In genomic region chr22:20130739-20131592, GRCh38 we compare ENCODE assay signal across 8 cellular contexts. TPM values are rescaled to one million over a fixed set of nuclear protein-coding genes. Genes with fewer than 3 reads are reported as not detected.
DNase-seq lines count a peak whose midpoint lies in the region; ATAC-seq and TF ChIP-seq lines count a peak whose summit lies in the region.

No MANE protein-coding gene starts in this region.

- CTCF ChIA-PET in T-cell (lab: Charles Lee) = no interaction called here

- TF ChIP-seq POLR2A in GM18505 (IDR thresholded peaks at IDR 0.05; ENCODE audit: borderline replicate concordance, extremely low read depth, insufficient read depth, insufficient read length) = no peak

- peak; percentile 61 for ATAC-seq in GM18505 (IDR thresholded peaks at IDR 0.05; ENCODE audit: unreplicated experiment)
- ATAC-seq in HG03520 (IDR thresholded peaks at IDR 0.05; ENCODE audit: unreplicated experiment) = peak; percentile 44
- peak; percentile 85 to 87 (median 86) for ATAC-seq in T-cell (replicated peaks in 1 of 4)
- ATAC-seq in left ventricle myocardium superior = peak; percentile 91

- DNase-seq in T-cell = peak; percentile 54 to 85 (median 72)
- peak; percentile 27 for DNase-seq in amniotic stem cell (lab: John Stamatoyannopoulos, UW)
- peak; percentile 96 for DNase-seq in left ventricle myocardium superior
- peak; percentile 47 for DNase-seq in progenitor cell of endocrine pancreas (ENCODE audit: low spot score, unreplicated experiment)
- no peak for DNase-seq in type B pancreatic cell (ENCODE audit: extremely low spot score, unreplicated experiment)

- H3K27ac ChIP-seq in 22Rv1 = peak overlapping the region; percentile 74

- H3K4me3 Mint-ChIP-seq in T-cell (peak overlapping the region; percentile 55 to 68 (median 55)), progenitor cell of endocrine pancreas (ENCODE audit: low read depth) (peak overlapping the region; percentile 69), type B pancreatic cell (peak overlapping the region; percentile 79)

- H3K9me3 Mint-ChIP-seq in T-cell (no peaks in the 10 kb centered on the region), progenitor cell of endocrine pancreas (ENCODE audit: low read depth) (no peaks in the 10 kb centered on the region), type B pancreatic cell (no peaks in the 10 kb centered on the region)

- H3K27me3 Mint-ChIP-seq in T-cell = no peaks in the 10 kb centered on the region
- no peaks in the 10 kb centered on the region for H3K27me3 Mint-ChIP-seq in progenitor cell of endocrine pancreas
- no peaks in the 10 kb centered on the region for H3K27me3 Mint-ChIP-seq in type B pancreatic cell

- intact Hi-C loops in left ventricle myocardium superior (cut with micrococcal nuclease) = no loop called here

- TF ChIP-seq CTCF in 22Rv1 (IDR thresholded peaks at IDR 0.05) (no peak), progenitor cell of endocrine pancreas (IDR thresholded peaks at IDR 0.05; ENCODE audit: unreplicated experiment) (no peak), type B pancreatic cell (conservative IDR thresholded peaks at IDR 0.05) (no peak)

- peaks cover 24 to 37% (median 37%) of the 10 kb centered on the region in 3 donors for H3K4me1 Mint-ChIP-seq in T-cell
- peaks cover 4% of the 10 kb centered on the region for H3K4me1 Mint-ChIP-seq in progenitor cell of endocrine pancreas (ENCODE audit: low read depth)
- peaks cover 3% of the 10 kb centered on the region for H3K4me1 Mint-ChIP-seq in type B pancreatic cell (ENCODE audit: unreplicated experiment)

- H3K36me3 Mint-ChIP-seq in T-cell = peaks cover 8% of the 10 kb centered on the region
- peaks cover 8% of the 10 kb centered on the region for H3K36me3 Mint-ChIP-seq in progenitor cell of endocrine pancreas (ENCODE audit: insufficient read depth)
- H3K36me3 Mint-ChIP-seq in type B pancreatic cell = no peaks in the 10 kb centered on the region

- POLR2A ChIA-PET in T-cell (lab: Charles Lee) = no interaction called here

- H3K27ac Mint-ChIP-seq in T-cell (peak overlapping the region; percentile 15 to 64), progenitor cell of endocrine pancreas (no peak overlapping the region), type B pancreatic cell (no peak overlapping the region)

RNA-seq across cellular contexts. Expression of gene ZDHHC8, which starts 0.6 kb away (rescaled TPM):
- total RNA-seq in T-cell = 100 to 1,000 TPM in 1 of 5 donors, 10 to 100 TPM in 4; 68.4 to 102 (median 92.1) TPM
- total RNA-seq in left ventricle myocardium superior = 51.6 TPM
- 82.1 and 83.5 TPM in 2 replicates for total RNA-seq in progenitor cell of endocrine pancreas
- 55.2 and 73.6 TPM in 2 replicates for total RNA-seq in type B pancreatic cell (ENCODE audit: low replicate concordance)

RNA-seq across cellular contexts. Expression of gene TRMT2A, which starts 13.9 kb away (rescaled TPM):
- total RNA-seq in T-cell (100 to 1,000 TPM in 3 of 5 donors, 10 to 100 TPM in 2; 87.6 to 136 (median 123) TPM), left ventricle myocardium superior (28.5 TPM), progenitor cell of endocrine pancreas (78.5 and 86.5 TPM in 2 replicates), type B pancreatic cell (ENCODE audit: low replicate concordance) (57.7 and 64.8 TPM in 2 replicates)

RNA-seq across cellular contexts. Expression of gene RANBP1, which starts 15.1 kb away (rescaled TPM):
- 10 to 100 TPM; 64.0 to 81.1 (median 75.4) TPM for total RNA-seq in T-cell
- total RNA-seq in left ventricle myocardium superior = 36.6 TPM
- 217 and 219 TPM in 2 replicates for total RNA-seq in progenitor cell of endocrine pancreas
- 129 and 235 TPM in 2 replicates for total RNA-seq in type B pancreatic cell (ENCODE audit: low replicate concordance)

RNA-seq across cellular contexts. Expression of gene CCDC188, which starts 19.9 kb away (rescaled TPM):
- total RNA-seq in T-cell (under 1 TPM in 3 of 5 donors, not detected in 2; 0.18 to 0.66 (median 0.58) TPM), left ventricle myocardium superior (0.27 TPM), progenitor cell of endocrine pancreas (3.3 and 4.0 TPM in 2 replicates), type B pancreatic cell (ENCODE audit: low replicate concordance) (2.6 and 4.3 TPM in 2 replicates)

RNA-seq across cellular contexts. Expression of gene DGCR8, which starts 50.9 kb away (rescaled TPM):
- total RNA-seq in T-cell (10 to 100 TPM; 38.4 to 48.1 (median 45.1) TPM), left ventricle myocardium superior (17.7 TPM), progenitor cell of endocrine pancreas (75.8 and 79.8 TPM in 2 replicates), type B pancreatic cell (ENCODE audit: low replicate concordance) (39.0 and 61.3 TPM in 2 replicates)

Comparison
In these comparisons a context has a peak if more than half of its experiments do, and no peak if none do; other contexts are left out.
1. H3K27ac Mint-ChIP-seq: peak in T-cell (2 of 2); none in progenitor cell of endocrine pancreas (single experiment) and type B pancreatic cell (single experiment).
2. Peak in every context shown above with its lines, with median percentiles within 50 percentile points of each other: ATAC-seq and H3K4me3 Mint-ChIP-seq.